ENCODE assay signal across 18 cellular contexts in genomic region chrX:19291086-19291485, GRCh38. TPM values are rescaled to one million over a fixed set of nuclear protein-coding genes. Genes with fewer than 3 reads are reported as not detected.
A peak's percentile ranks its signal among the peaks of the same experiment; 100 is the strongest.
DNase-seq lines count a peak whose midpoint lies in the region; ATAC-seq and TF ChIP-seq lines count a peak whose summit lies in the region.
"Had no signal": no experiment of that assay in that cellular context is flagged by ENCODE, and none has a peak within 500 bp of the region (broad histone marks: within the 10 kb centered on the region; RNA-seq: fewer than 3 reads in every experiment).

No MANE protein-coding gene starts in this region.

- 66 to 68% methylated on average over 5 of the region's 5 CpGs for WGBS in upper lobe of left lung, 2 donors

- DNase-seq in NCI-H524 (lab: John Stamatoyannopoulos, UW), result peak; percentile 2 to 63
- DNase-seq in NCI-H524 treated with DMSO at 0.1 percent for 48 hours (lab: John Stamatoyannopoulos, UW), result no peak
- peak; percentile 79 for DNase-seq in NCI-H2171 treated with DMSO at 0.1 percent for 48 hours (lab: John Stamatoyannopoulos, UW)
- peak; percentile 6 for DNase-seq in iPS-NIHi11 (ENCODE audit: low spot score)
- DNase-seq in HCEC 1CT, result no peak
- DNase-seq in activated CD4-positive, alpha-beta T cell treated with anti-CD3 and anti-CD28 coated beads, Interleukin-2, amount 50 U/mL, for 1 hour, result no peak
- no peak for DNase-seq in upper lobe of left lung
- DNase-seq: BE2C; CD4-positive, alpha-beta T cell; DMS79 treated with DMSO at 0.1 percent for 48 hours; GDM1; GOT3; IMR-90; NCI-H187 treated with DMSO at 0.1 percent for 48 hours; NCI-H510A; SW 1271 had no signal

- TF ChIP-seq CTCF in upper lobe of left lung (IDR thresholded peaks at IDR 0.05), result no peak

- H3K4me1 ChIP-seq in upper lobe of left lung, result no peaks in the 10 kb centered on the region
- H3K4me1 ChIP-seq: BE2C had no signal

- no peak for TF ChIP-seq EP300 in upper lobe of left lung (IDR thresholded peaks at IDR 0.05)

- no peak overlapping the region for H3K27ac ChIP-seq in upper lobe of left lung
- H3K27ac ChIP-seq: 22Rv1 had no signal

- no peaks in the 10 kb centered on the region for H3K9me3 ChIP-seq in upper lobe of left lung
- H3K9me3 ChIP-seq: BE2C had no signal

- H3K36me3 ChIP-seq in upper lobe of left lung, result no peaks in the 10 kb centered on the region
- H3K36me3 ChIP-seq: BE2C had no signal

- ATAC-seq in GM19351 (IDR thresholded peaks at IDR 0.05; ENCODE audit: unreplicated experiment), result no peak
- no peak for ATAC-seq in upper lobe of left lung (ENCODE audit: low FRiP score in 2 of 2)

- no peaks in the 10 kb centered on the region for H3K27me3 ChIP-seq in upper lobe of left lung
- H3K27me3 ChIP-seq: BE2C had no signal

- H3K4me3 ChIP-seq in upper lobe of left lung, result no peak overlapping the region

- no peak for TF ChIP-seq POLR2A in upper lobe of left lung (IDR thresholded peaks at IDR 0.05)

RNA-seq across cellular contexts. Expression of gene PDHA1, which starts 52.6 kb away (rescaled TPM):
- 100 to 1,000 TPM in 4 of 6 donors, 10 to 100 TPM in 2; 60.6 to 216 (median 111) TPM for total RNA-seq in upper lobe of left lung

Comparison
In these comparisons a context has a peak if more than half of its experiments do, and no peak if none do; other contexts are left out.
1. DNase-seq: peak in NCI-H524 (2 of 2), NCI-H2171 treated with DMSO at 0.1 percent for 48 hours (single experiment) and iPS-NIHi11 (single experiment); none in NCI-H524 treated with DMSO at 0.1 percent for 48 hours (single experiment), HCEC 1CT (single experiment), activated CD4-positive, alpha-beta T cell treated with anti-CD3 and anti-CD28 coated beads, Interleukin-2, amount 50 U/mL, for 1 hour (single experiment) and upper lobe of left lung (0 of 2).